ENCODE assay signal across 38 cellular contexts in the genomic region with DNA sequence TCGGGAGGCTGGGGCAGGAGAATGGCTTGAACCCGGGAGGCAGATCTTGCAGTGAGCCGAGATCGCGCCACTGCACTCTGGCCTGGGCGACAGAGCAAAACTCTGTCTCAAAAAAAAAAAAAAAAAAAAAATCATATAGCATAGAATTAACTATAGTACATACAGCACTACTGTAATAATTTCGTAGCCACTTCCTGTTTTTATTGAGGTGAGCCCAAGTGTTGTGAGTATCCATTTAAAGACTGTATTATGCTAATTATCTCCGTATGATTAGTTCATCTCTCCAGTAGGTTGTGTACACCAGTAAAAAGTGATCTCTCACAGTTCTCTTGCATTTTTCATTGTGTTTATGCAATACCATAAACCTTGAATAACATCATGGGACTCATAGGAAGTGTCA.
"Had no signal": no experiment of that assay in that cellular context is flagged by ENCODE, and none has a peak within 500 bp of the region (broad histone marks: within the 10 kb centered on the region; RNA-seq: fewer than 3 reads in every experiment).

No MANE protein-coding gene starts in this region.

- H3K27ac Mint-ChIP-seq: activated B cell treated with CpG ODN at 0.5 μM for 24 hours; activated CD4-positive, alpha-beta memory T cell treated with anti-CD3 and anti-CD28 coated beads for 36 hours; activated CD4-positive, alpha-beta T cell treated with anti-CD3 and anti-CD28 coated beads, Interleukin-2, amount 10 ng/mL, durations not matched to agents 24 days and 14 days; activated CD8-positive, alpha-beta T cell treated with anti-CD3 and anti-CD28 coated beads for 36 hours; activated naive CD4-positive, alpha-beta T cell treated with anti-CD3 and anti-CD28 coated beads for 36 hours; activated naive CD4-positive, alpha-beta T cell treated with anti-CD3 and anti-CD28 coated beads, Interleukin-2, amount 50 U/mL, for 72 hours; activated naive CD8-positive, alpha-beta T cell treated with anti-CD3 and anti-CD28 coated beads for 36 hours; activated T-cell treated with anti-CD3 and anti-CD28 coated beads, Interleukin-2, amount 50 U/mL, for 72 hours; activated T-helper 1 cell treated with anti-CD3 and anti-CD28 coated beads, Interleukin-12 subunit alpha, Interleukin-12 subunit beta, Interleukin-2, Interleukin-4 antibody, amounts not matched to agents 30 ng/mL and 10 ng/mL and 1 ng/mL, durations not matched to agents 14 hours and 24 hours and 36 hours; activated T-helper 17 cell treated with anti-CD3 and anti-CD28 coated beads, Interleukin-2, amount 50 U/mL, for 72 hours; T-helper 1 cell treated with Interleukin-12 subunit alpha and Interleukin-12 subunit beta and Interleukin-4 antibody, amounts not matched to agents 30 μg/mL and 1 μg/mL, for 36 hours; T-helper 2 cell treated with Interferon-gamma antibody and Interleukin-4, amounts not matched to agents 5 μg/mL and 100 μg/mL, for 36 hours had no signal

- H3K4me1 Mint-ChIP-seq: activated B cell treated with CpG ODN at 0.5 μM for 24 hours; activated CD4-positive, alpha-beta T cell treated with anti-CD3 and anti-CD28 coated beads, Interleukin-2, amount 10 ng/mL, durations not matched to agents 24 days and 14 days; activated naive CD8-positive, alpha-beta T cell treated with anti-CD3 and anti-CD28 coated beads for 36 hours; activated T-helper 17 cell treated with anti-CD3 and anti-CD28 coated beads, Interleukin-2, amount 50 U/mL, for 72 hours had no signal

- H3K9me3 Mint-ChIP-seq: activated B cell treated with CpG ODN at 0.5 μM for 24 hours; activated T-helper 1 cell treated with anti-CD3 and anti-CD28 coated beads, Interleukin-12 subunit alpha, Interleukin-12 subunit beta, Interleukin-2, Interleukin-4 antibody, amounts not matched to agents 30 ng/mL and 10 ng/mL and 1 ng/mL, durations not matched to agents 14 hours and 24 hours and 36 hours had no signal

- H3K4me3 Mint-ChIP-seq: activated B cell treated with CpG ODN at 0.5 μM for 24 hours; activated CD4-positive, alpha-beta memory T cell treated with anti-CD3 and anti-CD28 coated beads for 36 hours; activated CD4-positive, alpha-beta T cell treated with anti-CD3 and anti-CD28 coated beads, Interleukin-2, amount 10 ng/mL, durations not matched to agents 24 days and 14 days; activated CD8-positive, alpha-beta T cell treated with anti-CD3 and anti-CD28 coated beads for 36 hours; activated naive CD4-positive, alpha-beta T cell treated with anti-CD3 and anti-CD28 coated beads for 36 hours; activated naive CD8-positive, alpha-beta T cell treated with anti-CD3 and anti-CD28 coated beads for 36 hours; activated T-cell treated with anti-CD3 and anti-CD28 coated beads, Interleukin-2, amount 50 U/mL, for 4 hours; activated T-cell treated with anti-CD3 and anti-CD28 coated beads, Interleukin-2, amount 50 U/mL, for 72 hours; activated T-helper 1 cell treated with anti-CD3 and anti-CD28 coated beads, Interleukin-12 subunit alpha, Interleukin-12 subunit beta, Interleukin-2, Interleukin-4 antibody, amounts not matched to agents 30 ng/mL and 10 ng/mL and 1 ng/mL, durations not matched to agents 14 hours and 24 hours and 36 hours; activated T-helper 17 cell treated with anti-CD3 and anti-CD28 coated beads, Interleukin-2, amount 50 U/mL, for 72 hours; T-helper 1 cell treated with Interleukin-12 subunit alpha and Interleukin-12 subunit beta and Interleukin-4 antibody, amounts not matched to agents 30 μg/mL and 1 μg/mL, for 36 hours; T-helper 2 cell treated with Interferon-gamma antibody and Interleukin-4, amounts not matched to agents 5 μg/mL and 100 μg/mL, for 36 hours had no signal

- H3K27ac ChIP-seq: adrenal gland, body of pancreas, brain microvascular endothelial cell, breast epithelium, VCaP had no signal

- H3K36me3 Mint-ChIP-seq: activated CD4-positive, alpha-beta memory T cell treated with anti-CD3 and anti-CD28 coated beads for 36 hours; activated naive CD8-positive, alpha-beta T cell treated with anti-CD3 and anti-CD28 coated beads for 36 hours had no signal

- DNase-seq: activated B cell treated with CpG ODN at 0.5 μM for 24 hours; activated CD4-positive, alpha-beta memory T cell treated with anti-CD3 and anti-CD28 coated beads for 36 hours; activated CD4-positive, alpha-beta T cell treated with anti-CD3 and anti-CD28 coated beads for 4 hours; activated CD4-positive, alpha-beta T cell treated with anti-CD3 and anti-CD28 coated beads, Interleukin-2, amount 10 ng/mL, durations not matched to agents 24 days and 14 days; activated CD4-positive, alpha-beta T cell treated with anti-CD3 and anti-CD28 coated beads, Interleukin-2, amount 50 U/mL, for 1 hour; activated CD4-positive, alpha-beta T cell treated with anti-CD3 and anti-CD28 coated beads, Interleukin-2, amount 50 U/mL, for 4 hours; activated CD4-positive, CD25-positive, alpha-beta regulatory T cell treated with anti-CD3 and anti-CD28 coated beads, Interleukin-2, amount 50 U/mL, for 72 hours; activated CD8-positive, alpha-beta memory T cell treated with anti-CD3 and anti-CD28 coated beads, Interleukin-2, amount 50 U/mL, for 4 hours; activated CD8-positive, alpha-beta T cell treated with anti-CD3 and anti-CD28 coated beads for 36 hours; activated effector memory CD4-positive, alpha-beta T cell treated with anti-CD3 and anti-CD28 coated beads, Interleukin-2, amount 50 U/mL, for 16 hours; activated gamma-delta T cell treated with Interleukin-2 at 50 U/mL for 16 hours; activated naive CD4-positive, alpha-beta T cell; activated naive CD4-positive, alpha-beta T cell treated with anti-CD3 and anti-CD28 coated beads for 36 hours; activated naive CD4-positive, alpha-beta T cell treated with anti-CD3 and anti-CD28 coated beads, Interleukin-2, amount 50 U/mL, for 16 hours; activated naive CD8-positive, alpha-beta T cell treated with anti-CD3 and anti-CD28 coated beads for 36 hours; activated T-cell treated with anti-CD3 and anti-CD28 coated beads for 4 hours; activated T-cell treated with anti-CD3 and anti-CD28 coated beads, Interleukin-2, amount 50 U/mL, for 1 hour; activated T-cell treated with anti-CD3 and anti-CD28 coated beads, Interleukin-2, amount 50 U/mL, for 4 hours; activated T-cell treated with anti-CD3 and anti-CD28 coated beads, Interleukin-2, amount 50 U/mL, for 72 hours; adrenal gland; amniotic stem cell; aorta; body of pancreas; brain microvascular endothelial cell; central memory CD4-positive, alpha-beta T cell; cerebellar nuclear complex; T-helper 1 cell; T-helper 2 cell; T-helper 9 cell had no signal

- H3K27me3 ChIP-seq: adrenal gland, body of pancreas, brain microvascular endothelial cell, breast epithelium had no signal

- H3K4me3 ChIP-seq: adrenal gland, body of pancreas, breast epithelium had no signal

- ATAC-seq: activated CD8-positive, alpha-beta T cell treated with anti-CD3 and anti-CD28 coated beads for 36 hours; activated naive CD4-positive, alpha-beta T cell treated with anti-CD3 and anti-CD28 coated beads, Interleukin-2, amount 50 U/mL, for 72 hours; activated T-cell treated with anti-CD3 and anti-CD28 coated beads, Interleukin-2, amount 50 U/mL, for 4 hours; activated T-cell treated with anti-CD3 and anti-CD28 coated beads, Interleukin-2, amount 50 U/mL, for 72 hours; activated T-helper 17 cell treated with anti-CD3 and anti-CD28 coated beads, Interleukin-2, amount 50 U/mL, for 72 hours; body of pancreas had no signal

- H3K27me3 Mint-ChIP-seq: activated CD4-positive, alpha-beta memory T cell treated with anti-CD3 and anti-CD28 coated beads for 36 hours had no signal

- H3K9me3 ChIP-seq: adrenal gland, body of pancreas had no signal

- H3K4me1 ChIP-seq: adrenal gland, body of pancreas, breast epithelium had no signal

- FAIRE-seq: astrocyte, TTC549 had no signal

- H3K36me3 ChIP-seq: adrenal gland, brain microvascular endothelial cell, breast epithelium had no signal
